Comparison of ENCODE assay signal across 8 cellular contexts in the genomic region with DNA sequence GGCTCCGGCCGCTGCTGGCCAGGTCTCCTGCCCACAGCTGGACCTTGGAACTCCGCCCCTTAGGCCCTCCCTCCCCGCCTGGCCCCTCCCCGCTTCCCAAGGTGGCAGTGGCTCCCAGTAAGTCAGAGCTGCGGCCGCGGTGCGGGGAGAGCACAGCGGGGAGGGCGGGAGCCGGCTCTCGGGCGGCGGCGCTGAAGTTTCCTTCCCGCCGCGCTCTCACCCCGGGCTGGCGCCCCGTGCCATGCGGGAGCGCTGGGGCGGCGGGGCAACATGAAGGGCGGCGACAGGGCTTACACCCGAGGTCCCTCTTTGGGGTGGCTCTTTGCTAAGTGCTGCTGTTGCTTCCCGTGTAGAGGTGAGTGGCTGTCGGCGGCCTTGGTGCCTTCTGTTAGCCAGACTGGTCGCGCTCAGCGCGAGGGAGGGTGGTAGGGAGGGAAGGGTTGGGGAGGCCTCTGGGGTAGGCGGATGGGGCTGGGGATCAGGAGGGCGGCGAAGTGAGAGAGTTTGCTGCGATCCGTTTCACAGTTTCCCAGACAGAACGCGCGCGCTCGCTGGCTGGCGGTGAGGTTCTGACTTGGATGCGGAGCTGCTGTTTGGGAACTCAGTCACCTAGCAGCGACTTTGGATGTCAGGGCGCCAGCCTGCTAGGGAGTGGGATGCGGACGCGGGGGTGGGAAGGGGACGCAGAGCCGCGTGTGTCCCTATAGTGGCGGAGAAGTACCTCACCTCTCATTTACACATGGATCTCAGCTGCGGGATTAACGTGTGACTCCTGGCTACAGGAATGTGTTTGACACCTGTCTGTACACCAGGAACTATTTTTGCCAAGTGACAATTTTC.
A peak's percentile ranks its signal among the peaks of the same experiment; 100 is the strongest.
DNase-seq lines count a peak whose midpoint lies in the region; ATAC-seq and TF ChIP-seq lines count a peak whose summit lies in the region.

No MANE protein-coding gene starts in this region.

- in situ Hi-C loops in G401 (cut with HindIII; ENCODE audit: low sequenced_read_pairs): no loop called here

- ATAC-seq in HG03342 (IDR thresholded peaks at IDR 0.05; ENCODE audit: unreplicated experiment) (peak; percentile 42), GM18511 (IDR thresholded peaks at IDR 0.05; ENCODE audit: unreplicated experiment) (no peak)
- peak; percentile 42 for ATAC-seq in effector memory CD8-positive, alpha-beta T cell (replicated peaks)
- ATAC-seq in stimulated activated naive B cell treated with anti-CD40 and anti-IgM and Interleukin-4, amounts not matched to agents 10 μg/mL and 1 μg/mL and 100 μg/mL, for 72 hours (replicated peaks): peak; percentile 63 to 66

- H3K27ac Mint-ChIP-seq in effector memory CD8-positive, alpha-beta T cell: no peak overlapping the region
- no peak overlapping the region for H3K27ac Mint-ChIP-seq in mesothelial cell of epicardium
- H3K27ac Mint-ChIP-seq in stimulated activated naive B cell treated with anti-CD40 and anti-IgM and Interleukin-4, amounts not matched to agents 10 μg/mL and 1 μg/mL and 100 μg/mL, for 72 hours: peak overlapping the region; percentile 51

- H3K4me3 Mint-ChIP-seq in effector memory CD8-positive, alpha-beta T cell: peak overlapping the region; percentile 62 to 67
- peak overlapping the region; percentile 88 for H3K4me3 Mint-ChIP-seq in mesothelial cell of epicardium
- peak overlapping the region; percentile 72 to 87 for H3K4me3 Mint-ChIP-seq in stimulated activated naive B cell treated with anti-CD40 and anti-IgM and Interleukin-4, amounts not matched to agents 10 μg/mL and 1 μg/mL and 100 μg/mL, for 72 hours

- peaks cover 62 to 85% of the 10 kb centered on the region in 2 donors for H3K27me3 Mint-ChIP-seq in effector memory CD8-positive, alpha-beta T cell
- H3K27me3 Mint-ChIP-seq in mesothelial cell of epicardium (ENCODE audit: low read depth): peaks cover 21% of the 10 kb centered on the region
- H3K27me3 Mint-ChIP-seq in stimulated activated naive B cell treated with anti-CD40 and anti-IgM and Interleukin-4, amounts not matched to agents 10 μg/mL and 1 μg/mL and 100 μg/mL, for 72 hours: peaks cover 68 to 75% of the 10 kb centered on the region in 2 donors

- H3K36me3 Mint-ChIP-seq in effector memory CD8-positive, alpha-beta T cell (ENCODE audit: insufficient read depth): no peaks in the 10 kb centered on the region
- H3K36me3 Mint-ChIP-seq in mesothelial cell of epicardium: no peaks in the 10 kb centered on the region
- H3K36me3 Mint-ChIP-seq in stimulated activated naive B cell treated with anti-CD40 and anti-IgM and Interleukin-4, amounts not matched to agents 10 μg/mL and 1 μg/mL and 100 μg/mL, for 72 hours: no peaks in the 10 kb centered on the region

- no peaks in the 10 kb centered on the region for H3K9me3 Mint-ChIP-seq in effector memory CD8-positive, alpha-beta T cell
- no peaks in the 10 kb centered on the region for H3K9me3 Mint-ChIP-seq in mesothelial cell of epicardium
- no peaks in the 10 kb centered on the region for H3K9me3 Mint-ChIP-seq in stimulated activated naive B cell treated with anti-CD40 and anti-IgM and Interleukin-4, amounts not matched to agents 10 μg/mL and 1 μg/mL and 100 μg/mL, for 72 hours

- peaks cover 5 to 10% of the 10 kb centered on the region in 2 donors for H3K4me1 Mint-ChIP-seq in effector memory CD8-positive, alpha-beta T cell (ENCODE audit: low read depth in 2 of 2)
- H3K4me1 Mint-ChIP-seq in mesothelial cell of epicardium: peaks cover 35% of the 10 kb centered on the region
- H3K4me1 Mint-ChIP-seq in stimulated activated naive B cell treated with anti-CD40 and anti-IgM and Interleukin-4, amounts not matched to agents 10 μg/mL and 1 μg/mL and 100 μg/mL, for 72 hours: peaks cover 16 to 29% of the 10 kb centered on the region in 2 donors

- peak; percentile 52 for DNase-seq in Ammon's horn (ENCODE audit: low spot score)
- peak; percentile 43 for DNase-seq in activated CD4-positive, alpha-beta T cell treated with anti-CD3 and anti-CD28 coated beads for 48 hours
- no peak for DNase-seq in effector memory CD8-positive, alpha-beta T cell
- peak; percentile 41 to 53 for DNase-seq in mesothelial cell of epicardium (ENCODE audit: low spot score in 2 of 2, unreplicated experiment in 2 of 2)
- no peak for DNase-seq in stimulated activated naive B cell treated with anti-CD40 and anti-IgM and Interleukin-4, amounts not matched to agents 10 μg/mL and 1 μg/mL and 100 μg/mL, for 72 hours
- no peak for DNase-seq in G401 (ENCODE audit: low spot score)

- no peak for TF ChIP-seq CTCF in mesothelial cell of epicardium (IDR thresholded peaks at IDR 0.05; ENCODE audit: unreplicated experiment)

Comparison
In these comparisons a context has a peak if more than half of its experiments do, and no peak if none do; other contexts are left out.
1. DNase-seq: peak in Ammon's horn (single experiment), activated CD4-positive, alpha-beta T cell treated with anti-CD3 and anti-CD28 coated beads for 48 hours (single experiment) and mesothelial cell of epicardium (2 of 2); none in effector memory CD8-positive, alpha-beta T cell (0 of 3), stimulated activated naive B cell treated with anti-CD40 and anti-IgM and Interleukin-4, amounts not matched to agents 10 μg/mL and 1 μg/mL and 100 μg/mL, for 72 hours (single experiment) and G401 (single experiment).
2. Peak in every context shown above with its lines, with median percentiles within 50 percentile points of each other: H3K4me3 Mint-ChIP-seq.